ENCODE assay signal across 12 cellular contexts in the genomic region with DNA sequence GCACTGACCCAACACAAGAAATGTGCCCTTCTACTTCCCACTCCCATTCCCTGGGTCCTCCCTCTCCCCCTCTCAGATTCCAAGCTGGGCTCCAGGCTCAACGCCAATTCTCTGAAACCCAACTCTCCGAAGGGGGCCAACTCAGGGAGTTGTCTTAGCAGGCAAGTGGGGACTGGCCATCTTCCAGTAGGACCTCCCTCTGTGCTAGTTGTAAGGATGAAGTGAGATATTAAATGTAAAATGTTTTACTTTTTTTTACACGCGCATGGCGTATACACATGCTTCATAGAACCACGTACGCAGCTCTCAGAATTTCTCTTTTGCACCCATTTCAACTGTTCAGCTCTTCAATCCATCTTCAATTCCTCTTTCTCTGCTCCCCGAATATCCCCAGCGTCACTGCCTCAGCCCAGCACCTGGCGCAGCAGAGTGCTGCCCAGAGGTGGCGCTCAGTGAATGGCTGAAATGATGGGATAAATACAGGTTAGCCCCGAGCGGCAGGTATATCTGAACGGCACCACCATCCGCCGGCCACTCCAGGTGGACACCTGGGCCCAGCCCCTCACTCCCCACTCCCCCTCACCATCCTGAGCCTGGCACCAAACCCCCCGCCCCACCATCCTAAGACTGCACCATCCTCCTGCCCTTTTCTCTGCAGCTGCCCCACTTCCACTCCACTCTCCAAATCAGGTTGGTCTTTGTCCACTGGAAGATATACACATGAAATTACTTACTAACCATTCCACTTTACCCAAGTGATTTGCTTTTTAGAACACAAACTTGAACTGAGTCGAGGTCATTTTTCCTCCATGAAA. TPM values are rescaled to one million over a fixed set of nuclear protein-coding genes. Genes with fewer than 3 reads are reported as not detected.
A peak's percentile ranks its signal among the peaks of the same experiment; 100 is the strongest.
DNase-seq lines count a peak whose midpoint lies in the region; ATAC-seq and TF ChIP-seq lines count a peak whose summit lies in the region.
"Had no signal": no experiment of that assay in that cellular context is flagged by ENCODE, and none has a peak within 500 bp of the region (broad histone marks: within the 10 kb centered on the region; RNA-seq: fewer than 3 reads in every experiment).

No MANE protein-coding gene starts in this region.

- H2BK15ac ChIP-seq in H9 (ENCODE audit: low read depth, low read length) (no peak overlapping the region), neuronal stem cell (ENCODE audit: low read length) (no peak overlapping the region)

- H3K27ac Mint-ChIP-seq in H9 = no peak overlapping the region; a peak in 1 of 7 replicates
- H3K27ac Mint-ChIP-seq: activated naive CD4-positive, alpha-beta T cell treated with anti-CD3 and anti-CD28 coated beads, Interleukin-2, amount 50 U/mL, for 24 hours had no signal

- H2AK5ac ChIP-seq in H9 (ENCODE audit: insufficient read length, low read length) = no peak overlapping the region
- H2AK5ac ChIP-seq in neuronal stem cell (ENCODE audit: low read depth, low read length) = no peak overlapping the region

- no peak overlapping the region for H4K5ac ChIP-seq in H9 (ENCODE audit: insufficient read length, low read depth, low read length)

- H3K23ac ChIP-seq in H9 (ENCODE audit: insufficient read length, low read depth, low read length) = no peak overlapping the region
- peak overlapping the region; percentile 35 for H3K23ac ChIP-seq in neuronal stem cell (ENCODE audit: low read depth, low read length, poor library complexity)

- no peaks in the 10 kb centered on the region for H3K79me2 ChIP-seq in H9 (ENCODE audit: insufficient read depth, low read length)

- H4K8ac ChIP-seq in H9 (replicated peaks; ENCODE audit: insufficient read length, low read depth, low read length) (no peak overlapping the region), neuronal stem cell (ENCODE audit: low read depth, low read length) (no peak overlapping the region)

- no peak overlapping the region for H3K9ac ChIP-seq in H9 (ENCODE audit: extremely low read depth, insufficient read length, low read length)
- H3K9ac ChIP-seq in neuronal stem cell (ENCODE audit: low read depth, low read length, poor library complexity) = no peak overlapping the region

- H3K79me1 ChIP-seq in H9 (ENCODE audit: insufficient read depth, low read depth, low read length, poor library complexity, severe bottlenecking) (no peaks in the 10 kb centered on the region), neuronal stem cell (ENCODE audit: low read depth, low read length) (no peaks in the 10 kb centered on the region)

- H3T11ph ChIP-seq in H9 (ENCODE audit: low read length) = no peak overlapping the region

- H3K4ac ChIP-seq in H9 (ENCODE audit: low read depth, low read length) (no peak overlapping the region), neuronal stem cell (ENCODE audit: low read length) (no peak overlapping the region)

- TF ChIP-seq CTCF in H9 (conservative IDR thresholded peaks at IDR 0.05) = peak; percentile 69
- peak in 2 of 3 donors; percentile 30 to 39 for TF ChIP-seq CTCF in breast epithelium (IDR thresholded peaks at IDR 0.05)
- no peak for TF ChIP-seq CTCF in uterus (IDR thresholded peaks at IDR 0.05)

- H2BK120ac ChIP-seq in H9 (ENCODE audit: low read depth, low read length, poor library complexity, severe bottlenecking) (no peak overlapping the region), neuronal stem cell (ENCODE audit: low read depth, low read length) (no peak overlapping the region)

- TF ChIP-seq POLR2A in breast epithelium (IDR thresholded peaks at IDR 0.05) (no peak), uterus (IDR thresholded peaks at IDR 0.05) (no peak)

- H3K9me3 ChIP-seq in H9 (ENCODE audit: control insufficient read depth, low read depth, low read length) (no peaks in the 10 kb centered on the region), breast epithelium (no peaks in the 10 kb centered on the region), neuronal stem cell (replicated peaks in 1 of 2; ENCODE audit: control insufficient read depth in 2 of 2, insufficient read depth in 1 of 2, low read depth in 1 of 2, low read length in 2 of 2) (peaks cover 0 to 2% of the 10 kb centered on the region in 2 donors), uterus (no peaks in the 10 kb centered on the region)

- DNase-seq in H9 (peak; percentile 83), NCI-H526 treated with DMSO at 0.1 percent for 48 hours (lab: John Stamatoyannopoulos, UW) (peak; percentile 41), breast epithelium (ENCODE audit: low spot score in 2 of 2) (peak in 1 of 2 donors; percentile 24), neuronal stem cell (ENCODE audit: low spot score) (no peak), kidney tubule cell (ENCODE audit: low spot score) (no peak), uterus (no peak)
- no peak for DNase-seq in stimulated activated CD4-positive, alpha-beta T cell treated with anti-CD3 and anti-CD28 coated beads, Interleukin-15, amount 100 ng/mL, for 24 hours
- DNase-seq: activated CD4-positive, CD25-positive, alpha-beta regulatory T cell; stimulated activated naive CD8-positive, alpha-beta T cell treated with anti-CD3 and anti-CD28 coated beads, Interleukin-15, Interleukin-2, amounts not matched to agents 100 U/mL and 50 U/mL, for 24 hours had no signal

- no peak overlapping the region for H3K4me2 ChIP-seq in H9 (ENCODE audit: insufficient read depth, insufficient read length, low read length)
- no peak overlapping the region for H3K4me2 ChIP-seq in neuronal stem cell (ENCODE audit: insufficient read depth, low read length, poor library complexity, severe bottlenecking)

- H2BK12ac ChIP-seq in H9 (ENCODE audit: insufficient read length, low read depth, low read length) = no peak overlapping the region
- no peak overlapping the region for H2BK12ac ChIP-seq in neuronal stem cell (ENCODE audit: low read length)

- H3K4me1 ChIP-seq in H9 (ENCODE audit: insufficient read depth, low read length) (no peaks in the 10 kb centered on the region; the same call in 1 of the 2 replicates), breast epithelium (no peaks in the 10 kb centered on the region), neuronal stem cell (ENCODE audit: control insufficient read depth in 2 of 2, insufficient read depth in 1 of 2, low read depth in 1 of 2, low read length in 2 of 2) (no peaks in the 10 kb centered on the region), uterus (no peaks in the 10 kb centered on the region)

- H3K56ac ChIP-seq in H9 (ENCODE audit: insufficient read length, low read depth, low read length) = no peak overlapping the region

- H3K4me1 Mint-ChIP-seq in H9 = peaks cover 35 to 36% of the 10 kb centered on the region in 2 experiments

- H3K4me3 ChIP-seq in breast epithelium (no peak overlapping the region), neuronal stem cell (ENCODE audit: low read length in 2 of 2) (no peak overlapping the region), uterus (no peak overlapping the region)
- H3K4me3 ChIP-seq: lung had no signal

- H3K36me3 Mint-ChIP-seq in H9 (ENCODE audit: insufficient read depth in 1 of 3, low read depth in 3 of 3) = peaks cover 2 to 11% (median 5%) of the 10 kb centered on the region in 3 experiments; a peak in 6 of 7 replicates

- peaks cover 23% of the 10 kb centered on the region for H3K27me3 Mint-ChIP-seq in H9 (ENCODE audit: low read depth)

- peaks cover 3 to 9% of the 10 kb centered on the region in 2 experiments; a peak in 3 of 5 replicates for H3K9me3 Mint-ChIP-seq in H9
- H3K9me3 Mint-ChIP-seq: activated naive CD4-positive, alpha-beta T cell treated with anti-CD3 and anti-CD28 coated beads, Interleukin-2, amount 50 U/mL, for 24 hours had no signal

- H4K20me1 ChIP-seq in H9 (ENCODE audit: control insufficient read depth, insufficient read depth, insufficient read length) = no peaks in the 10 kb centered on the region

- H3K4me3 Mint-ChIP-seq in H9 = no peak overlapping the region
- H3K4me3 Mint-ChIP-seq: activated naive CD4-positive, alpha-beta T cell treated with anti-CD3 and anti-CD28 coated beads, Interleukin-2, amount 50 U/mL, for 24 hours had no signal

- H3K18ac ChIP-seq in H9 (ENCODE audit: insufficient read length, low read depth, low read length) (no peak overlapping the region), neuronal stem cell (ENCODE audit: low read length) (no peak overlapping the region)

- ATAC-seq in GM18520 (IDR thresholded peaks at IDR 0.05; ENCODE audit: unreplicated experiment) = no peak
- ATAC-seq: stimulated activated naive CD8-positive, alpha-beta T cell treated with anti-CD3 and anti-CD28 coated beads, Interleukin-15, Interleukin-2, amounts not matched to agents 100 U/mL and 50 U/mL, for 24 hours had no signal

- no peak overlapping the region for H2BK20ac ChIP-seq in H9 (ENCODE audit: low read depth, low read length, poor library complexity, severe bottlenecking)

- H3K27me3 ChIP-seq in H9 (ENCODE audit: insufficient read depth, low read length) = no peaks in the 10 kb centered on the region
- peaks cover 0 to 15% of the 10 kb centered on the region in 2 donors for H3K27me3 ChIP-seq in breast epithelium
- peaks cover 0 to 31% (median 0%) of the 10 kb centered on the region in 3 experiments for H3K27me3 ChIP-seq in neuronal stem cell (ENCODE audit: control insufficient read depth in 3 of 3, insufficient read depth in 3 of 3, low read depth in 1 of 3, low read length in 3 of 3)
- H3K27me3 ChIP-seq in uterus = no peaks in the 10 kb centered on the region

- no peak overlapping the region for H4K91ac ChIP-seq in H9 (ENCODE audit: insufficient read length, low read depth, low read length)
- no peak overlapping the region for H4K91ac ChIP-seq in neuronal stem cell (ENCODE audit: low read depth, low read length, poor library complexity)

- H3K14ac ChIP-seq in H9 (ENCODE audit: insufficient read depth, low read length) = no peak overlapping the region
- no peak overlapping the region for H3K14ac ChIP-seq in neuronal stem cell (ENCODE audit: low read length)

- no CpG with 5 or more reads among the region's 18 CpGs for WGBS in H9 (ENCODE audit: extremely low coverage, insufficient read length, low lambda C conversion rate)
- no CpG with 5 or more reads among the region's 18 CpGs for WGBS in neuronal stem cell (ENCODE audit: extremely low coverage in 2 of 2, insufficient read length in 2 of 2, insufficient replicate concordance in 1 of 2), 2 donors

- H2AFZ ChIP-seq in H9 (ENCODE audit: low read length) = no peak overlapping the region
- H2AFZ ChIP-seq in neuronal stem cell (ENCODE audit: low read length) = no peak overlapping the region

- H3K27ac ChIP-seq in H9 (ENCODE audit: insufficient read length, low read depth, low read length) (no peak overlapping the region), breast epithelium (no peak overlapping the region), neuronal stem cell (replicated peaks; ENCODE audit: low read length) (no peak overlapping the region), uterus (no peak overlapping the region)

- no peaks in the 10 kb centered on the region for H3K23me2 ChIP-seq in H9 (ENCODE audit: insufficient read length, low read depth, low read length, poor library complexity, severe bottlenecking)

- intact Hi-C loops in breast epithelium (cut with DNase I; ENCODE audit: low total_unique reads) = no loop called here
- intact Hi-C loops in uterus (cut with DNase I; ENCODE audit: low total_unique reads) = no loop called here

- H3K36me3 ChIP-seq in breast epithelium (no peaks in the 10 kb centered on the region), neuronal stem cell (replicated peaks in 1 of 2; ENCODE audit: control insufficient read depth in 2 of 2, insufficient read depth in 2 of 2, low read length in 2 of 2) (no peaks in the 10 kb centered on the region), uterus (no peaks in the 10 kb centered on the region)

- H2BK5ac ChIP-seq in H9 (ENCODE audit: insufficient read length, low read length) (no peak overlapping the region), neuronal stem cell (ENCODE audit: low read length) (no peak overlapping the region)

RNA-seq across cellular contexts. Expression of a gene that starts 43.9 kb away (rescaled TPM):
- 24.7 and 25.7 TPM in 2 replicates for total RNA-seq in H9 (2021)
- total RNA-seq in breast epithelium = 10 to 100 TPM; 14.1 to 21.7 (median 21.6) TPM
- polyA plus RNA-seq in neuronal stem cell (2013, experiment 1 of 2) = 12.5 TPM
- 13.1 TPM for polyA plus RNA-seq in neuronal stem cell (2013, experiment 2 of 2)
- total RNA-seq in uterus = 10 to 100 TPM in 2 of 4 donors, 1 to 10 TPM in 2; 4.6 to 68.0 (median 11.8) TPM

Comparison
In these comparisons a context has a peak if more than half of its experiments do, and no peak if none do; other contexts are left out.
1. DNase-seq: peak in H9 (single experiment) and NCI-H526 treated with DMSO at 0.1 percent for 48 hours (single experiment); none in neuronal stem cell (single experiment), kidney tubule cell (single experiment), stimulated activated CD4-positive, alpha-beta T cell treated with anti-CD3 and anti-CD28 coated beads, Interleukin-15, amount 100 ng/mL, for 24 hours (single experiment) and uterus (0 of 2).
2. CTCF ChIP-seq: peak in H9 (single experiment) and breast epithelium (2 of 3); none in uterus (0 of 4).